15 cellular contexts compared by ENCODE assay signal in genomic region chr5:150107909-150108447, GRCh38. TPM values are rescaled to one million over a fixed set of nuclear protein-coding genes. Genes with fewer than 3 reads are reported as not detected.
DNase-seq lines count a peak whose midpoint lies in the region; ATAC-seq, FAIRE-seq and TF ChIP-seq lines count a peak whose summit lies in the region.
"Had no signal": no experiment of that assay in that cellular context is flagged by ENCODE, and none has a peak within 500 bp of the region (broad histone marks: within the 10 kb centered on the region; RNA-seq: fewer than 3 reads in every experiment).

No MANE protein-coding gene starts in this region.

- H3K4me3 ChIP-seq in astrocyte (ENCODE audit: insufficient read depth, low read depth, low read length) = no peak overlapping the region
- H3K4me3 ChIP-seq in smooth muscle cell = no peak overlapping the region

- H3K27ac Mint-ChIP-seq in astrocyte (ENCODE audit: unreplicated experiment) = peak overlapping the region; percentile 34
- H3K27ac Mint-ChIP-seq: activated CD4-positive, alpha-beta T cell treated with anti-CD3 and anti-CD28 coated beads for 36 hours had no signal

- H3K36me3 ChIP-seq in astrocyte (ENCODE audit: insufficient read depth, low read length) = no peaks in the 10 kb centered on the region
- H3K36me3 ChIP-seq in smooth muscle cell (ENCODE audit: low read depth) = no peaks in the 10 kb centered on the region

- H4K20me1 ChIP-seq in astrocyte (ENCODE audit: insufficient read depth, low read length) (no peaks in the 10 kb centered on the region), smooth muscle cell (ENCODE audit: low read depth) (no peaks in the 10 kb centered on the region)

- no peak overlapping the region for H3K4me3 Mint-ChIP-seq in astrocyte (ENCODE audit: unreplicated experiment)
- H3K4me3 Mint-ChIP-seq: activated CD4-positive, alpha-beta T cell treated with anti-CD3 and anti-CD28 coated beads for 36 hours had no signal

- H3K4me2 ChIP-seq in astrocyte (ENCODE audit: low read length) (no peak overlapping the region), smooth muscle cell (peak overlapping the region; percentile 0)
- H3K4me2 ChIP-seq: SK-N-SH had no signal

- ATAC-seq in omental fat pad (ENCODE audit: low FRiP score) = no peak
- ATAC-seq: activated CD4-positive, alpha-beta T cell treated with anti-CD3 and anti-CD28 coated beads for 36 hours; foreskin keratinocyte had no signal

- H3K4me1 Mint-ChIP-seq in astrocyte (ENCODE audit: low read depth, unreplicated experiment) = peaks cover 27% of the 10 kb centered on the region
- H3K4me1 Mint-ChIP-seq: activated CD4-positive, alpha-beta T cell treated with anti-CD3 and anti-CD28 coated beads for 36 hours had no signal

- no peak for TF ChIP-seq CTCF in astrocyte (IDR thresholded peaks at IDR 0.05; ENCODE audit: insufficient read depth, low read depth, low read length)
- no peak for TF ChIP-seq CTCF in smooth muscle cell (IDR thresholded peaks at IDR 0.05; ENCODE audit: borderline replicate concordance, insufficient read depth, poor library complexity, severe bottlenecking)
- TF ChIP-seq CTCF in omental fat pad (IDR thresholded peaks at IDR 0.05) = no peak

- H2AFZ ChIP-seq in astrocyte (ENCODE audit: low read depth, low read length) (no peak overlapping the region), smooth muscle cell (ENCODE audit: low read depth) (no peak overlapping the region)

- WGBS in smooth muscle cell (ENCODE audit: low lambda C conversion rate) = 37% methylated on average over 4 of the region's 4 CpGs

- H3K9ac ChIP-seq in astrocyte (ENCODE audit: low read length) = no peak overlapping the region
- H3K9ac ChIP-seq in smooth muscle cell (ENCODE audit: low read depth) = no peak overlapping the region
- H3K9ac ChIP-seq: SK-N-SH had no signal

- peaks cover 12% of the 10 kb centered on the region for H3K27me3 Mint-ChIP-seq in astrocyte (ENCODE audit: low read depth, unreplicated experiment)
- H3K27me3 Mint-ChIP-seq: activated CD4-positive, alpha-beta T cell treated with anti-CD3 and anti-CD28 coated beads for 36 hours had no signal

- DNase-seq in GM03348 (ENCODE audit: low spot score) = peak; percentile 81
- no peak for DNase-seq in astrocyte (ENCODE audit: low read depth)
- peak; percentile 70 for DNase-seq in iris pigment epithelial cell (ENCODE audit: low read depth)
- no peak for DNase-seq in smooth muscle cell (lab: John Stamatoyannopoulos, UW; ENCODE audit: unreplicated experiment)
- no peak for DNase-seq in omental fat pad (ENCODE audit: low spot score)
- no peak for DNase-seq in NCI-H510A treated with DMSO at 0.1 percent for 48 hours (lab: John Stamatoyannopoulos, UW)
- DNase-seq in stimulated activated naive CD4-positive, alpha-beta T cell treated with Interleukin-2 at 50 U/mL for 16 hours (lab: John Stamatoyannopoulos, UW) = no peak
- DNase-seq: activated CD4-positive, alpha-beta T cell treated with anti-CD3 and anti-CD28 coated beads for 36 hours; Calu3; NCI-H1436; NCI-H774 had no signal

- H3K4me1 ChIP-seq in astrocyte (ENCODE audit: insufficient read depth, low read length) (peaks cover 15% of the 10 kb centered on the region), smooth muscle cell (ENCODE audit: low read depth) (peaks cover 16% of the 10 kb centered on the region)
- H3K4me1 ChIP-seq: foreskin keratinocyte had no signal

- H3K9me3 ChIP-seq in astrocyte (ENCODE audit: insufficient read depth, low read depth, low read length) = no peaks in the 10 kb centered on the region
- H3K9me3 ChIP-seq in smooth muscle cell (replicated peaks; ENCODE audit: low read depth) = no peaks in the 10 kb centered on the region
- H3K9me3 ChIP-seq: SK-N-SH had no signal

- H3K27me3 ChIP-seq in astrocyte (ENCODE audit: insufficient read depth, low read length) (no peaks in the 10 kb centered on the region), smooth muscle cell (ENCODE audit: low read depth) (no peaks in the 10 kb centered on the region)
- H3K27me3 ChIP-seq: foreskin keratinocyte had no signal

- H3F3A ChIP-seq in smooth muscle cell (ENCODE audit: low read depth) = peaks cover 37% of the 10 kb centered on the region

- peaks cover 2% of the 10 kb centered on the region for H3K9me3 Mint-ChIP-seq in astrocyte (ENCODE audit: unreplicated experiment)

- H3K79me2 ChIP-seq in astrocyte (ENCODE audit: insufficient read depth, low read length) (no peaks in the 10 kb centered on the region), smooth muscle cell (ENCODE audit: low read depth) (no peaks in the 10 kb centered on the region)

- FAIRE-seq in astrocyte (lab: Jason Lieb, UNC) = no peak
- FAIRE-seq: kidney had no signal

- no peaks in the 10 kb centered on the region for H3K36me3 Mint-ChIP-seq in astrocyte (ENCODE audit: low read depth, unreplicated experiment)

- H3K27ac ChIP-seq in astrocyte (ENCODE audit: low read depth, low read length) (no peak overlapping the region), smooth muscle cell (ENCODE audit: low read depth) (peak overlapping the region; percentile 98)
- H3K27ac ChIP-seq: foreskin keratinocyte had no signal

RNA-seq across cellular contexts. Expression of gene CSF1R, which starts 21.6 kb away (rescaled TPM):
- total RNA-seq in astrocyte = 1.4 and 1.6 TPM in 2 replicates
- 3.9 and 6.2 TPM in 2 replicates for total RNA-seq in smooth muscle cell
- polyA plus RNA-seq in smooth muscle cell = 2.2 and 12.9 TPM in 2 replicates
- total RNA-seq in omental fat pad = 100 to 1,000 TPM in 1 of 4 donors, 10 to 100 TPM in 3; 55.6 to 140 (median 77.6) TPM
- total RNA-seq: Calu3, foreskin keratinocyte had no signal

RNA-seq across cellular contexts. Expression of gene PDGFRB, which starts 47.7 kb away (rescaled TPM):
- total RNA-seq in astrocyte = 78.8 and 96.6 TPM in 2 replicates
- 362 and 370 TPM in 2 replicates for total RNA-seq in smooth muscle cell
- polyA plus RNA-seq in smooth muscle cell = 390 and 522 TPM in 2 replicates
- 100 to 1,000 TPM; 126 to 366 (median 149) TPM for total RNA-seq in omental fat pad
- total RNA-seq: activated CD4-positive, alpha-beta T cell treated with anti-CD3 and anti-CD28 coated beads for 36 hours; Calu3; foreskin keratinocyte had no signal
- polyA plus RNA-seq: foreskin keratinocyte had no signal

RNA-seq across cellular contexts. Expression of gene CDX1, which starts 58.6 kb away (rescaled TPM):
- 0.50 TPM in 1 of 2 replicates, not detected in the other for total RNA-seq in astrocyte
- 1.4 and 3.9 TPM in 2 replicates for total RNA-seq in smooth muscle cell
- polyA plus RNA-seq in smooth muscle cell = 5.0 and 8.5 TPM in 2 replicates
- total RNA-seq in omental fat pad = not detected
- total RNA-seq: activated CD4-positive, alpha-beta T cell treated with anti-CD3 and anti-CD28 coated beads for 36 hours; Calu3; foreskin keratinocyte; H4; kidney had no signal
- polyA plus RNA-seq: foreskin keratinocyte had no signal

Comparison
In these comparisons a context has a peak if more than half of its experiments do, and no peak if none do; other contexts are left out.
1. DNase-seq: peak in GM03348 (single experiment) and iris pigment epithelial cell (single experiment); none in astrocyte (single experiment), smooth muscle cell (single experiment), omental fat pad (single experiment), NCI-H510A treated with DMSO at 0.1 percent for 48 hours (single experiment) and stimulated activated naive CD4-positive, alpha-beta T cell treated with Interleukin-2 at 50 U/mL for 16 hours (single experiment).